Comparison of ENCODE assay signal across 1 cellular context in the genomic region with DNA sequence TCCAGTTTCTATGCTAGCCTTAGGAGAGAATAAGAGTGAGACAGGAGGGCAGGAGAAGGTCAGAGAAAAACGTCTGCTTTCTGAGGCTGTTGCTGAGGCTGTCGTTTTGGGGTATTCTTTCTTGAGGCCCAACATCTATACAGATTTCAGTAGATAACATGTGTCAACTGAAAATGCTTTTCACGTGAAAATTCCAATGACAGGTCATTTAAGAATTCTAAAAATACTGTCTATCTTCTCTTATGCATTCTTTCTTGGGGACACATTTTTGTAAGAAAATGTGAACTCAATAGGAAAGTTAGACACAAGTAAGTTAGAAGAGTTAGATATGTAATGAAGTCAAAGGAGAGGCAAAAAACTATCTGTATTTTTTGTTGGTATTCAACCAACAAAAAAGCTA.
TF ChIP-seq lines count a peak whose summit lies in the region.

No MANE protein-coding gene starts in this region.

TF ChIP-seq in HCT116, 20 proteins besides CTCF, POLR2A, EP300 and RAD21 (continued from another document):
- TF ChIP-seq, protein P1, sequence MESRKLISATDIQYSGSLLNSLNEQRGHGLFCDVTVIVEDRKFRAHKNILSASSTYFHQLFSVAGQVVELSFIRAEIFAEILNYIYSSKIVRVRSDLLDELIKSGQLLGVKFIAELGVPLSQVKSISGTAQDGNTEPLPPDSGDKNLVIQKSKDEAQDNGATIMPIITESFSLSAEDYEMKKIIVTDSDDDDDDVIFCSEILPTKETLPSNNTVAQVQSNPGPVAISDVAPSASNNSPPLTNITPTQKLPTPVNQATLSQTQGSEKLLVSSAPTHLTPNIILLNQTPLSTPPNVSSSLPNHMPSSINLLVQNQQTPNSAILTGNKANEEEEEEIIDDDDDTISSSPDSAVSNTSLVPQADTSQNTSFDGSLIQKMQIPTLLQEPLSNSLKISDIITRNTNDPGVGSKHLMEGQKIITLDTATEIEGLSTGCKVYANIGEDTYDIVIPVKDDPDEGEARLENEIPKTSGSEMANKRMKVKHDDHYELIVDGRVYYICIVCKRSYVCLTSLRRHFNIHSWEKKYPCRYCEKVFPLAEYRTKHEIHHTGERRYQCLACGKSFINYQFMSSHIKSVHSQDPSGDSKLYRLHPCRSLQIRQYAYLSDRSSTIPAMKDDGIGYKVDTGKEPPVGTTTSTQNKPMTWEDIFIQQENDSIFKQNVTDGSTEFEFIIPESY (IDR thresholded peaks at IDR 0.05; ENCODE audit: extremely low read depth, insufficient replicate concordance, low read length), result no peak
- TF ChIP-seq ELF1 (IDR thresholded peaks at IDR 0.05; ENCODE audit: borderline replicate concordance, low read depth) (no peak), SP1 (IDR thresholded peaks at IDR 0.05; ENCODE audit: low read depth) (no peak), EGR1 (IDR thresholded peaks at IDR 0.05; ENCODE audit: low read depth) (no peak), CBX3 (IDR thresholded peaks at IDR 0.05; ENCODE audit: low read depth) (no peak), TCF7L2 (IDR thresholded peaks at IDR 0.05; ENCODE audit: borderline replicate concordance, extremely low read depth, insufficient read depth, insufficient read length) (no peak), YY1 (IDR thresholded peaks at IDR 0.05; ENCODE audit: extremely low read depth, insufficient replicate concordance, low read depth, low read length) (no peak)
- TF ChIP-seq, protein P2, sequence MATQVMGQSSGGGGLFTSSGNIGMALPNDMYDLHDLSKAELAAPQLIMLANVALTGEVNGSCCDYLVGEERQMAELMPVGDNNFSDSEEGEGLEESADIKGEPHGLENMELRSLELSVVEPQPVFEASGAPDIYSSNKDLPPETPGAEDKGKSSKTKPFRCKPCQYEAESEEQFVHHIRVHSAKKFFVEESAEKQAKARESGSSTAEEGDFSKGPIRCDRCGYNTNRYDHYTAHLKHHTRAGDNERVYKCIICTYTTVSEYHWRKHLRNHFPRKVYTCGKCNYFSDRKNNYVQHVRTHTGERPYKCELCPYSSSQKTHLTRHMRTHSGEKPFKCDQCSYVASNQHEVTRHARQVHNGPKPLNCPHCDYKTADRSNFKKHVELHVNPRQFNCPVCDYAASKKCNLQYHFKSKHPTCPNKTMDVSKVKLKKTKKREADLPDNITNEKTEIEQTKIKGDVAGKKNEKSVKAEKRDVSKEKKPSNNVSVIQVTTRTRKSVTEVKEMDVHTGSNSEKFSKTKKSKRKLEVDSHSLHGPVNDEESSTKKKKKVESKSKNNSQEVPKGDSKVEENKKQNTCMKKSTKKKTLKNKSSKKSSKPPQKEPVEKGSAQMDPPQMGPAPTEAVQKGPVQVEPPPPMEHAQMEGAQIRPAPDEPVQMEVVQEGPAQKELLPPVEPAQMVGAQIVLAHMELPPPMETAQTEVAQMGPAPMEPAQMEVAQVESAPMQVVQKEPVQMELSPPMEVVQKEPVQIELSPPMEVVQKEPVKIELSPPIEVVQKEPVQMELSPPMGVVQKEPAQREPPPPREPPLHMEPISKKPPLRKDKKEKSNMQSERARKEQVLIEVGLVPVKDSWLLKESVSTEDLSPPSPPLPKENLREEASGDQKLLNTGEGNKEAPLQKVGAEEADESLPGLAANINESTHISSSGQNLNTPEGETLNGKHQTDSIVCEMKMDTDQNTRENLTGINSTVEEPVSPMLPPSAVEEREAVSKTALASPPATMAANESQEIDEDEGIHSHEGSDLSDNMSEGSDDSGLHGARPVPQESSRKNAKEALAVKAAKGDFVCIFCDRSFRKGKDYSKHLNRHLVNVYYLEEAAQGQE (IDR thresholded peaks at IDR 0.05; ENCODE audit: low read depth), result no peak
